ENCODE assay signal across 9 cellular contexts in genomic region chr7:121126801-121127534, GRCh38.
A peak's percentile ranks its signal among the peaks of the same experiment; 100 is the strongest.
DNase-seq lines count a peak whose midpoint lies in the region; ATAC-seq and TF ChIP-seq lines count a peak whose summit lies in the region.
"Had no signal": no experiment of that assay in that cellular context is flagged by ENCODE, and none has a peak within 500 bp of the region (broad histone marks: within the 10 kb centered on the region; RNA-seq: fewer than 3 reads in every experiment).

No MANE protein-coding gene starts in this region.

- H3K4me2 ChIP-seq in mammary epithelial cell (ENCODE audit: insufficient read depth, low read depth, low read length): no peak overlapping the region

- H3K9me3 ChIP-seq in mammary epithelial cell (replicated peaks; ENCODE audit: insufficient read depth, low read length): no peaks in the 10 kb centered on the region

- no peaks in the 10 kb centered on the region for H3K36me3 ChIP-seq in mammary epithelial cell (ENCODE audit: insufficient read depth, low read length)

- BruUV-seq in mammary epithelial cell (replicated peaks; lab: Mats Ljungman, UMichigan): no TSS peak

- H3K27me3 ChIP-seq in mammary epithelial cell (ENCODE audit: insufficient read depth, low read length): no peaks in the 10 kb centered on the region

- H4K20me1 ChIP-seq in mammary epithelial cell (ENCODE audit: insufficient read depth, low read length): no peaks in the 10 kb centered on the region

- H3K27ac ChIP-seq in mammary epithelial cell (ENCODE audit: insufficient read depth, low read depth, low read length): no peak overlapping the region

- in situ Hi-C loops in mammary epithelial cell (cut with MboI; ENCODE audit: low sequenced_read_pairs in 2 of 2): loop anchor here (25.0 kb wide), 3 partner anchors 210 to 435 kb away; partner anchors contain the start of gene WNT16 (in 2 of the 2)

- CTCF ChIA-PET in mammary epithelial cell (lab: Charles Lee; ENCODE audit: low non-redundant PET): no interaction called here

- dilution Hi-C loops in mammary epithelial cell (cut with HindIII; ENCODE audit: low sequenced_read_pairs): no loop called here

- no peak overlapping the region for H3K4me3 ChIP-seq in mammary epithelial cell (replicated peaks in 1 of 3; ENCODE audit: insufficient read depth in 1 of 3, low read depth in 2 of 3, low read length in 3 of 3)

- TF ChIP-seq CTCF in mammary epithelial cell (conservative IDR thresholded peaks at IDR 0.05 in 1 of 2, IDR thresholded peaks at IDR 0.05 in 1 of 2; ENCODE audit: extremely low read depth in 1 of 2, insufficient read depth in 1 of 2, low read depth in 1 of 2, low read length in 2 of 2): peak; percentile 37

- H3K4me1 ChIP-seq in mammary epithelial cell (ENCODE audit: insufficient read depth, low read length): no peaks in the 10 kb centered on the region

- no peak overlapping the region for H2AFZ ChIP-seq in mammary epithelial cell (ENCODE audit: low read depth, low read length)

- WGBS in mammary epithelial cell (ENCODE audit: low coverage, missing lambda C conversion rate): 41% methylated on average over 3 of the region's 3 CpGs

- H3K79me2 ChIP-seq in mammary epithelial cell (ENCODE audit: insufficient read depth, low read length): no peaks in the 10 kb centered on the region

- no peak overlapping the region for H3K9ac ChIP-seq in mammary epithelial cell (ENCODE audit: insufficient read depth, low read length)

- ATAC-seq in GM19463 (IDR thresholded peaks at IDR 0.05; ENCODE audit: unreplicated experiment): no peak

- intact Hi-C loops in mammary epithelial cell (cut with micrococcal nuclease): loop anchor here (2.0 to 5.0 kb wide), 3 partner anchors 210 to 870 kb away; no protein-coding TSS in a partner anchor

- peak; percentile 2 for DNase-seq in SIG-M5 treated with dmso at 0.1 percent for 504 hours (lab: John Stamatoyannopoulos, UW; ENCODE audit: unreplicated experiment)
- no peak for DNase-seq in SIG-M5 (lab: John Stamatoyannopoulos, UW)
- DNase-seq in NCI-H146 (lab: John Stamatoyannopoulos, UW): peak; percentile 24
- DNase-seq in mammary epithelial cell: no peak
- DNase-seq in renal cortical epithelial cell (ENCODE audit: low read depth): peak; percentile 61
- DNase-seq in 8988T: no peak
- no peak for DNase-seq in T-helper 2 cell
- DNase-seq: activated CD4-positive, CD25-positive, alpha-beta regulatory T cell had no signal

Comparison
In these comparisons a context has a peak if more than half of its experiments do, and no peak if none do; other contexts are left out.
1. DNase-seq: peak in SIG-M5 treated with dmso at 0.1 percent for 504 hours (single experiment), NCI-H146 (single experiment) and renal cortical epithelial cell (single experiment); none in SIG-M5 (single experiment), mammary epithelial cell (single experiment), 8988T (single experiment) and T-helper 2 cell (0 of 5).